Comparison of ENCODE assay signal across 18 cellular contexts in genomic region chrX:22699591-22700091, GRCh38.
DNase-seq lines count a peak whose midpoint lies in the region; ATAC-seq and TF ChIP-seq lines count a peak whose summit lies in the region.
"Had no signal": no experiment of that assay in that cellular context is flagged by ENCODE, and none has a peak within 500 bp of the region (broad histone marks: within the 10 kb centered on the region; RNA-seq: fewer than 3 reads in every experiment).

No MANE protein-coding gene starts in this region.

- no peaks in the 10 kb centered on the region for H3K36me3 ChIP-seq in SJCRH30
- no peaks in the 10 kb centered on the region for H3K36me3 ChIP-seq in gastroesophageal sphincter

- peak overlapping the region; percentile 37 for H3K27ac ChIP-seq in SJCRH30
- peak overlapping the region in 1 of 4 donors; percentile 27 for H3K27ac ChIP-seq in gastroesophageal sphincter
- H3K27ac ChIP-seq: KMS-11 had no signal

- no peak overlapping the region for H3K27ac Mint-ChIP-seq in WTC11
- H3K27ac Mint-ChIP-seq: activated CD8-positive, alpha-beta T cell treated with anti-CD3 and anti-CD28 coated beads, Interleukin-2, amount 10 ng/mL, durations not matched to agents 7 days and 5 days; B cell had no signal

- no peak for TF ChIP-seq EP300 in gastroesophageal sphincter (IDR thresholded peaks at IDR 0.05)

- no peak for TF ChIP-seq POLR2A in gastroesophageal sphincter (IDR thresholded peaks at IDR 0.05)

- CTCF ChIA-PET in WTC11 (lab: Charles Lee) = no interaction called here

- WGBS in gastroesophageal sphincter (ENCODE audit: low coverage in 1 of 2), 2 donors = 23 to 25% methylated on average over 1 to 4 of the region's 5 CpGs

- H3K36me3 Mint-ChIP-seq in WTC11 = no peaks in the 10 kb centered on the region

- H3K4me3 Mint-ChIP-seq in WTC11 = no peak overlapping the region
- H3K4me3 Mint-ChIP-seq: activated CD8-positive, alpha-beta T cell treated with anti-CD3 and anti-CD28 coated beads, Interleukin-2, amount 10 ng/mL, durations not matched to agents 7 days and 5 days; B cell had no signal

- H3K9me3 ChIP-seq in SJCRH30 (replicated peaks) (no peaks in the 10 kb centered on the region), gastroesophageal sphincter (no peaks in the 10 kb centered on the region)

- TF ChIP-seq CTCF in AG10803 (conservative IDR thresholded peaks at IDR 0.05; ENCODE audit: low read length) = no peak
- TF ChIP-seq CTCF in omental fat pad (IDR thresholded peaks at IDR 0.05) = no peak
- TF ChIP-seq CTCF in WTC11 (IDR thresholded peaks at IDR 0.05) = no peak
- TF ChIP-seq CTCF in gastroesophageal sphincter (IDR thresholded peaks at IDR 0.05) = no peak

- peaks cover 2% of the 10 kb centered on the region for H3K9me3 Mint-ChIP-seq in WTC11

- peak; percentile 1 for DNase-seq in AG10803 (ENCODE audit: low read depth)
- peak; percentile 53 to 78 for DNase-seq in SJCRH30
- DNase-seq in fibroblast of gingiva (ENCODE audit: low read depth) = peak; percentile 87
- DNase-seq in omental fat pad (ENCODE audit: low spot score) = no peak
- no peak for DNase-seq in WTC11 (ENCODE audit: low spot score)
- DNase-seq in AG08396 (ENCODE audit: low spot score) = no peak
- DNase-seq: activated CD8-positive, alpha-beta T cell treated with anti-CD3 and anti-CD28 coated beads, Interleukin-2, amount 10 ng/mL, durations not matched to agents 7 days and 5 days; activated effector memory CD4-positive, alpha-beta T cell treated with anti-CD3 and anti-CD28 coated beads, Interleukin-2, amount 50 U/mL, for 16 hours; central memory CD4-positive, alpha-beta T cell; DMS 273 treated with DMSO at 0.1 percent for 48 hours; NCI-H187 treated with DMSO at 0.1 percent for 48 hours; NCI-H69; posterior cingulate gyrus; SHP77 had no signal

- H3K27me3 ChIP-seq in SJCRH30 (no peaks in the 10 kb centered on the region), gastroesophageal sphincter (no peaks in the 10 kb centered on the region)

- H3K27me3 Mint-ChIP-seq in WTC11 (ENCODE audit: low read depth) = no peaks in the 10 kb centered on the region; the same call in 1 of the 2 replicates
- H3K27me3 Mint-ChIP-seq: B cell had no signal

- ATAC-seq in omental fat pad (ENCODE audit: low FRiP score) (peak; percentile 68), HG03196 (IDR thresholded peaks at IDR 0.05; ENCODE audit: unreplicated experiment) (no peak), WTC11 (no peak), gastroesophageal sphincter (no peak)
- ATAC-seq: activated CD8-positive, alpha-beta T cell treated with anti-CD3 and anti-CD28 coated beads, Interleukin-2, amount 10 ng/mL, durations not matched to agents 7 days and 5 days had no signal

- POLR2A ChIA-PET in WTC11 (lab: Charles Lee) = no interaction called here

- H3K4me1 Mint-ChIP-seq in WTC11 = no peaks in the 10 kb centered on the region
- H3K4me1 Mint-ChIP-seq: B cell had no signal

- H3K4me3 ChIP-seq in AG10803 (ENCODE audit: low read length) (no peak overlapping the region), SJCRH30 (no peak overlapping the region), gastroesophageal sphincter (no peak overlapping the region)

- H3K4me1 ChIP-seq in SJCRH30 = peaks cover 7% of the 10 kb centered on the region
- peaks cover 0 to 9% (median 4%) of the 10 kb centered on the region in 3 donors for H3K4me1 ChIP-seq in gastroesophageal sphincter

TF ChIP-seq in WTC11, 78 proteins besides CTCF, POLR2A, EP300 and RAD21 (continues in another document):
- no peak for TF ChIP-seq MXD4 (CRISPR knock-in tag; IDR thresholded peaks at IDR 0.05; ENCODE audit: borderline replicate concordance)
- no peak for TF ChIP-seq ZNF317 (CRISPR knock-in tag; IDR thresholded peaks at IDR 0.05; ENCODE audit: borderline replicate concordance, low read depth)
- no peak for TF ChIP-seq ZNF263 (CRISPR knock-in tag; IDR thresholded peaks at IDR 0.05; ENCODE audit: low read depth)
- TF ChIP-seq GRHL2 (CRISPR knock-in tag; IDR thresholded peaks at IDR 0.05; ENCODE audit: insufficient replicate concordance, severe bottlenecking) = no peak
- TF ChIP-seq HMGXB4 (CRISPR knock-in tag; IDR thresholded peaks at IDR 0.05) = no peak
- no peak for TF ChIP-seq FOXJ3 (CRISPR knock-in tag; IDR thresholded peaks at IDR 0.05; ENCODE audit: borderline replicate concordance)
- TF ChIP-seq JAZF1 (CRISPR knock-in tag; IDR thresholded peaks at IDR 0.05) = no peak
- no peak for TF ChIP-seq AFF4 (CRISPR knock-in tag; IDR thresholded peaks at IDR 0.05; ENCODE audit: borderline replicate concordance)
- TF ChIP-seq FOXP1 (CRISPR knock-in tag; IDR thresholded peaks at IDR 0.05; ENCODE audit: borderline replicate concordance) = no peak
- TF ChIP-seq RELA (CRISPR knock-in tag; IDR thresholded peaks at IDR 0.05; ENCODE audit: borderline replicate concordance) = no peak
- no peak for TF ChIP-seq ZNF219 (CRISPR knock-in tag; IDR thresholded peaks at IDR 0.05; ENCODE audit: borderline replicate concordance)
- no peak for TF ChIP-seq ZNF232 (CRISPR knock-in tag; IDR thresholded peaks at IDR 0.05)
- TF ChIP-seq ATF6 (CRISPR knock-in tag; IDR thresholded peaks at IDR 0.05) = no peak

Comparison
In these comparisons a context has a peak if more than half of its experiments do, and no peak if none do; other contexts are left out.
1. DNase-seq: peak in AG10803 (single experiment), SJCRH30 (2 of 2) and fibroblast of gingiva (single experiment); none in omental fat pad (single experiment), WTC11 (single experiment) and AG08396 (single experiment).